Comparison of ENCODE assay signal across 27 cellular contexts in the genomic region with DNA sequence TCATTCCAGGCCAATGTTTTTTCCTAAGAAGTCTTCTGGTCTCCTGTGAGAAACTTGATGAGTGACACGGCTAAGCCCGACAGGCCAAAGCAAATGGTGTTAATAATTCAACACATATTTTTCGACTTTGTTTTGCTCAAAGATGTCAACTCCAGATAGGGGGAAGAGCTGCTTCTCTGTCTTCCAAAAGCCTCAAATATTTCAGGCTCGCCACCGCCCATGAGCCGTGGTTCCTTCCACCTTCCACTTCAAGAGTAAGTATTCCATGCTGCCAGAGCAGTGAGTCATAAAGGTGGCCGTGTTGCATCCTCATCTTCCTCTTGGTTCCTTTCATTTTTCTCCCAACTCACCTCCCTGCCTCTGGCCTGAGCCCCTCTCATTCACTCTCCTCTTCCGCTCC.
"Had no signal": no experiment of that assay in that cellular context is flagged by ENCODE, and none has a peak within 500 bp of the region (broad histone marks: within the 10 kb centered on the region; RNA-seq: fewer than 3 reads in every experiment).

No MANE protein-coding gene starts in this region.

- H3K27me3 ChIP-seq: dorsolateral prefrontal cortex, gastroesophageal sphincter, heart right ventricle, ovary, sigmoid colon, stomach, thyroid gland had no signal

- H3K4me1 Mint-ChIP-seq: immature natural killer cell; memory B cell; natural killer cell; stimulated activated effector memory CD8-positive, alpha-beta T cell treated with anti-CD3 and anti-CD28 coated beads, Interleukin-12 subunit alpha, Interleukin-12 subunit beta, amount 100 ng/mL, for 72 hours had no signal

- ATAC-seq: gastroesophageal sphincter; heart right ventricle; left ventricle myocardium superior; lower lobe of right lung; natural killer cell; psoas muscle; right cardiac atrium; stimulated activated effector memory CD8-positive, alpha-beta T cell treated with anti-CD3 and anti-CD28 coated beads, Interleukin-12 subunit alpha, Interleukin-12 subunit beta, amount 100 ng/mL, for 72 hours had no signal

- H3K27ac ChIP-seq: dorsolateral prefrontal cortex, gastroesophageal sphincter, heart right ventricle, lower lobe of right lung, ovary, psoas muscle, sigmoid colon, stomach, thyroid gland had no signal

- H3K9me3 ChIP-seq: lower lobe of right lung, psoas muscle, sigmoid colon, thyroid gland had no signal

- DNase-seq: dorsolateral prefrontal cortex; effector CD4-positive, alpha-beta T cell; foreskin fibroblast; glutamatergic neuron; heart right ventricle; hypothalamus; immature natural killer cell; islet precursor cell; kidney glomerular epithelial cell; left ventricle myocardium superior; lower lobe of right lung; natural killer cell; occipital lobe; ovary; posterior cingulate gyrus; psoas muscle; right cardiac atrium; sigmoid colon; stimulated activated CD4-positive, alpha-beta T cell treated with anti-CD3 and anti-CD28 coated beads, Interleukin-2, amount 100 ng/mL, for 24 hours; stimulated activated CD4-positive, alpha-beta T cell treated with anti-CD3 and anti-CD28 coated beads, Interleukin-4, amount 100 ng/mL, for 24 hours; stimulated activated naive CD4-positive, alpha-beta T cell treated with Interleukin-2 at 50 U/mL for 16 hours; stomach; thyroid gland had no signal

- H3K36me3 ChIP-seq: gastroesophageal sphincter, heart right ventricle, lower lobe of right lung, ovary, sigmoid colon, stomach, thyroid gland had no signal

- H3K27ac Mint-ChIP-seq: immature natural killer cell; memory B cell; natural killer cell; stimulated activated effector memory CD8-positive, alpha-beta T cell treated with anti-CD3 and anti-CD28 coated beads, Interleukin-12 subunit alpha, Interleukin-12 subunit beta, amount 100 ng/mL, for 72 hours; type B pancreatic cell had no signal

- H3K27me3 Mint-ChIP-seq: memory B cell, type B pancreatic cell had no signal

- H3K4me3 ChIP-seq: dorsolateral prefrontal cortex, gastroesophageal sphincter, heart right ventricle, lower lobe of right lung, ovary, psoas muscle, sigmoid colon, stomach, thyroid gland had no signal

- H3K4me3 Mint-ChIP-seq: immature natural killer cell; memory B cell; natural killer cell; stimulated activated effector memory CD8-positive, alpha-beta T cell treated with anti-CD3 and anti-CD28 coated beads, Interleukin-12 subunit alpha, Interleukin-12 subunit beta, amount 100 ng/mL, for 72 hours; type B pancreatic cell had no signal

- H3K36me3 Mint-ChIP-seq: immature natural killer cell; memory B cell; natural killer cell; stimulated activated effector memory CD8-positive, alpha-beta T cell treated with anti-CD3 and anti-CD28 coated beads, Interleukin-12 subunit alpha, Interleukin-12 subunit beta, amount 100 ng/mL, for 72 hours; type B pancreatic cell had no signal

- H3K4me1 ChIP-seq: gastroesophageal sphincter, heart right ventricle, lower lobe of right lung, psoas muscle, sigmoid colon, stomach, thyroid gland had no signal

- H3K9me3 Mint-ChIP-seq: stimulated activated effector memory CD8-positive, alpha-beta T cell treated with anti-CD3 and anti-CD28 coated beads, Interleukin-12 subunit alpha, Interleukin-12 subunit beta, amount 100 ng/mL, for 72 hours had no signal
